Comparison of ENCODE assay signal across 8 cellular contexts in the genomic region with DNA sequence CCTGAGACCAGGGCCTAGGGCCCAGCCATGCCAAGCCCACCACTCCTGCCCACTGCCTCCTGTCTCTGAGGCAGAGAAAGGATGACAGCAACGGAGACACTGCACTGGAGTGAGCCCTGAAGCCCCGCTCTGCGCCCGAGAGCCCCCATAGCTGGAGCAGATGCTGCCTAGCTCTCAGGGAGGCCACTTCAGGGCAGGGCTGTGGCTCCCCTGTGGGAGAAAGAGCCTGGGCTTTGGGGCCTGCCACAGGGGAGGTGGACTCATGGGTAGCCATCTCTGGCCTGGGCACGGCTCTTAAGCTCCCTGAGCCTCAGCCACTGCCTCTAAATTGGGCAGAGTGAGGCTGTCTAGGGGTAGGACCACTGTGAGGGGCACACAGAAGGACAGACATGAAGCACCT.
"Had no signal": no experiment of that assay in that cellular context is flagged by ENCODE, and none has a peak within 500 bp of the region (broad histone marks: within the 10 kb centered on the region; RNA-seq: fewer than 3 reads in every experiment).

No MANE protein-coding gene starts in this region.

- H3K4me1 Mint-ChIP-seq: IgD-negative memory B cell had no signal

- H3K9me3 ChIP-seq: HAP-1 had no signal

- DNase-seq: GM23248, GOT3, H7, HFFc6, KBM-7 had no signal

- H3K36me3 Mint-ChIP-seq: IgD-negative memory B cell had no signal

- H2AFZ ChIP-seq: GM23248 had no signal

- H3K27me3 Mint-ChIP-seq: IgD-negative memory B cell had no signal

- H3K4me1 ChIP-seq: HAP-1 had no signal

- H3K9ac ChIP-seq: GM23248 had no signal

- ATAC-seq: HCT116 had no signal

- H3K27ac Mint-ChIP-seq: HFFc6 had no signal

- H3K9me3 Mint-ChIP-seq: IgD-negative memory B cell had no signal

- H3K4me3 ChIP-seq: GM23248, HAP-1 had no signal

- H3K4me3 Mint-ChIP-seq: HFFc6, IgD-negative memory B cell had no signal

- H3K36me3 ChIP-seq: HAP-1 had no signal

- H3K27ac ChIP-seq: GM23248 had no signal
